In genomic region chr9:107222020-107222522, GRCh38 we compare ENCODE assay signal across 1 cellular context.
TF ChIP-seq lines count a peak whose summit lies in the region.

No MANE protein-coding gene starts in this region.

TF ChIP-seq in IMR-90, 13 proteins besides CTCF, POLR2A, EP300 and RAD21 (continued from another document):
- TF ChIP-seq USF2 (IDR thresholded peaks at IDR 0.05; ENCODE audit: low read depth, low read length) (no peak), ELK1 (IDR thresholded peaks at IDR 0.05; ENCODE audit: borderline replicate concordance, low read depth, low read length) (no peak), RCOR1 (IDR thresholded peaks at IDR 0.05; ENCODE audit: insufficient replicate concordance, low read length) (no peak)
